10 cellular contexts compared by ENCODE assay signal in genomic region chr15:58369261-58369699, GRCh38.
DNase-seq lines count a peak whose midpoint lies in the region; ATAC-seq and TF ChIP-seq lines count a peak whose summit lies in the region.
"Had no signal": no experiment of that assay in that cellular context is flagged by ENCODE, and none has a peak within 500 bp of the region (broad histone marks: within the 10 kb centered on the region; RNA-seq: fewer than 3 reads in every experiment).

No MANE protein-coding gene starts in this region.

- no peak overlapping the region for H2BK15ac ChIP-seq in H9 (ENCODE audit: low read depth, low read length)

- peaks cover 9% of the 10 kb centered on the region for H3K9me3 Mint-ChIP-seq in activated naive CD4-positive, alpha-beta T cell treated with anti-CD3 and anti-CD28 coated beads for 36 hours
- peaks cover 28 to 33% of the 10 kb centered on the region in 2 experiments for H3K9me3 Mint-ChIP-seq in H9
- H3K9me3 Mint-ChIP-seq in GM23338: peaks cover 21% of the 10 kb centered on the region; the same call in 2 of the 3 replicates

- no peak overlapping the region for H3K14ac ChIP-seq in H9 (ENCODE audit: insufficient read depth, low read length)

- peak overlapping the region; percentile 15; the same call in 1 of the 2 replicates for H3K4me3 ChIP-seq in WI38 (ENCODE audit: low read depth, low read length)
- H3K4me3 ChIP-seq in GM23338: no peak overlapping the region
- H3K4me3 ChIP-seq: BLaER1 treated with 17β-estradiol and CSF1 and Interleukin-3, amounts not matched to agents 10 nM and 100 nM had no signal

- CTCF ChIA-PET in activated naive CD4-positive, alpha-beta T cell treated with anti-CD3 and anti-CD28 coated beads for 36 hours (lab: Charles Lee): interaction anchor here (0.6 to 1.4 kb wide), 6 partner anchors 9 to 203 kb away, joined by 3 to 7 read pairs (median 3); no protein-coding TSS in a partner anchor

- H3K27me3 ChIP-seq in H9 (ENCODE audit: insufficient read depth, low read length) (no peaks in the 10 kb centered on the region), GM23338 (ENCODE audit: insufficient read depth) (no peaks in the 10 kb centered on the region)
- H3K27me3 ChIP-seq: BLaER1 treated with 17β-estradiol and CSF1 and Interleukin-3, amounts not matched to agents 10 nM and 100 nM had no signal

- no peak overlapping the region for H3K9ac ChIP-seq in H9 (ENCODE audit: extremely low read depth, insufficient read length, low read length)
- H3K9ac ChIP-seq: BLaER1 treated with 17β-estradiol and CSF1 and Interleukin-3, amounts not matched to agents 10 nM and 100 nM had no signal

- H3K18ac ChIP-seq in H9 (ENCODE audit: insufficient read length, low read depth, low read length): no peak overlapping the region

- no peak overlapping the region for H3K27ac Mint-ChIP-seq in activated naive CD4-positive, alpha-beta T cell treated with anti-CD3 and anti-CD28 coated beads for 36 hours
- H3K27ac Mint-ChIP-seq in H9: no peak overlapping the region; a peak in 1 of 7 replicates
- H3K27ac Mint-ChIP-seq in GM23338: no peak overlapping the region

- no peaks in the 10 kb centered on the region for H3K79me1 ChIP-seq in H9 (ENCODE audit: insufficient read depth, low read depth, low read length, poor library complexity, severe bottlenecking)

- no peak overlapping the region for H3K4me2 ChIP-seq in H9 (ENCODE audit: insufficient read depth, insufficient read length, low read length)
- H3K4me2 ChIP-seq in GM23338: no peak overlapping the region
- H3K4me2 ChIP-seq: BLaER1 treated with 17β-estradiol and CSF1 and Interleukin-3, amounts not matched to agents 10 nM and 100 nM had no signal

- H4K8ac ChIP-seq in H9 (replicated peaks; ENCODE audit: insufficient read length, low read depth, low read length): no peak overlapping the region

- peak; percentile 37 for DNase-seq in activated naive CD4-positive, alpha-beta T cell treated with anti-CD3 and anti-CD28 coated beads for 36 hours
- no peak for DNase-seq in activated naive CD4-positive, alpha-beta T cell treated with anti-CD3 and anti-CD28 coated beads, Interleukin-2, amount 50 U/mL, for 16 hours
- DNase-seq in hepatic stellate cell (ENCODE audit: low spot score) (peak; percentile 22), H9 (no peak), GM23338 (ENCODE audit: low spot score) (no peak), HuH-7 (ENCODE audit: low spot score) (no peak)

- H3K36me3 ChIP-seq in GM23338 (ENCODE audit: insufficient read depth): no peaks in the 10 kb centered on the region
- H3K36me3 ChIP-seq: BLaER1 treated with 17β-estradiol and CSF1 and Interleukin-3, amounts not matched to agents 10 nM and 100 nM had no signal

- H2AFZ ChIP-seq in H9 (ENCODE audit: low read length): no peak overlapping the region
- H2AFZ ChIP-seq in GM23338: no peak overlapping the region

- peaks cover 2% of the 10 kb centered on the region for H3K27me3 Mint-ChIP-seq in activated naive CD4-positive, alpha-beta T cell treated with anti-CD3 and anti-CD28 coated beads for 36 hours (ENCODE audit: low read depth)
- H3K27me3 Mint-ChIP-seq in H9 (ENCODE audit: low read depth) (peaks cover 4% of the 10 kb centered on the region), GM23338 (ENCODE audit: insufficient read depth, low read depth, poor library complexity) (peaks cover 2% of the 10 kb centered on the region)

- H3K23ac ChIP-seq in H9 (ENCODE audit: insufficient read length, low read depth, low read length): no peak overlapping the region

- H3K56ac ChIP-seq in H9 (ENCODE audit: insufficient read length, low read depth, low read length): no peak overlapping the region

- TF ChIP-seq CTCF in WI38 (IDR thresholded peaks at IDR 0.05; ENCODE audit: low read depth, low read length) (no peak), H9 (conservative IDR thresholded peaks at IDR 0.05) (no peak), GM23338 (conservative IDR thresholded peaks at IDR 0.05; ENCODE audit: low read depth in 2 of 2) (no peak)

- ATAC-seq in HG02571 (IDR thresholded peaks at IDR 0.05; ENCODE audit: unreplicated experiment) (no peak), GM23338 (no peak)
- ATAC-seq: Panc1 had no signal

- no CpG with 5 or more reads among the region's 5 CpGs for WGBS in H9 (ENCODE audit: extremely low coverage, insufficient read length, low lambda C conversion rate)

- no peaks in the 10 kb centered on the region for H4K20me1 ChIP-seq in H9 (ENCODE audit: control insufficient read depth, insufficient read depth, insufficient read length)
- H4K20me1 ChIP-seq in GM23338 (replicated peaks; ENCODE audit: insufficient read depth): no peaks in the 10 kb centered on the region
- H4K20me1 ChIP-seq: BLaER1 treated with 17β-estradiol and CSF1 and Interleukin-3, amounts not matched to agents 10 nM and 100 nM had no signal

- H3K4me3 Mint-ChIP-seq in activated naive CD4-positive, alpha-beta T cell treated with anti-CD3 and anti-CD28 coated beads for 36 hours: peak overlapping the region; percentile 49
- no peak overlapping the region for H3K4me3 Mint-ChIP-seq in H9
- H3K4me3 Mint-ChIP-seq in GM23338: no peak overlapping the region

- intact Hi-C loops in activated naive CD4-positive, alpha-beta T cell treated with anti-CD3 and anti-CD28 coated beads for 36 hours (cut with micrococcal nuclease): no loop called here

- peaks cover 7% of the 10 kb centered on the region for H3K4me1 Mint-ChIP-seq in activated naive CD4-positive, alpha-beta T cell treated with anti-CD3 and anti-CD28 coated beads for 36 hours (ENCODE audit: low read depth)
- H3K4me1 Mint-ChIP-seq in H9 (no peaks in the 10 kb centered on the region), GM23338 (no peaks in the 10 kb centered on the region)

- no peak overlapping the region for H2BK12ac ChIP-seq in H9 (ENCODE audit: insufficient read length, low read depth, low read length)

- no peak overlapping the region for H3K4ac ChIP-seq in H9 (ENCODE audit: low read depth, low read length)

- H4K91ac ChIP-seq in H9 (ENCODE audit: insufficient read length, low read depth, low read length): no peak overlapping the region

- H3K79me2 ChIP-seq in H9 (ENCODE audit: insufficient read depth, low read length) (no peaks in the 10 kb centered on the region), GM23338 (replicated peaks; ENCODE audit: insufficient read depth) (no peaks in the 10 kb centered on the region)

- no peak overlapping the region for H2AK5ac ChIP-seq in H9 (ENCODE audit: insufficient read length, low read length)

- H3T11ph ChIP-seq in H9 (ENCODE audit: low read length): no peak overlapping the region

- H3K27ac ChIP-seq in H9 (ENCODE audit: insufficient read length, low read depth, low read length) (no peak overlapping the region), GM23338 (ENCODE audit: low read depth) (no peak overlapping the region)
- H3K27ac ChIP-seq: BLaER1 treated with 17β-estradiol and CSF1 and Interleukin-3, amounts not matched to agents 10 nM and 100 nM had no signal

- peaks cover 1% of the 10 kb centered on the region for H3K36me3 Mint-ChIP-seq in activated naive CD4-positive, alpha-beta T cell treated with anti-CD3 and anti-CD28 coated beads for 36 hours (ENCODE audit: low read depth)
- peaks cover 6 to 15% (median 13%) of the 10 kb centered on the region in 3 experiments; a peak in 5 of 7 replicates for H3K36me3 Mint-ChIP-seq in H9 (ENCODE audit: insufficient read depth in 1 of 3, low read depth in 3 of 3)
- H3K36me3 Mint-ChIP-seq in GM23338 (ENCODE audit: low read depth): peaks cover 14% of the 10 kb centered on the region; the same call in 2 of the 3 replicates

- H3K4me1 ChIP-seq in H9 (ENCODE audit: insufficient read depth, low read length): no peaks in the 10 kb centered on the region
- no peaks in the 10 kb centered on the region for H3K4me1 ChIP-seq in GM23338 (ENCODE audit: insufficient read depth)
- H3K4me1 ChIP-seq: BLaER1 treated with 17β-estradiol and CSF1 and Interleukin-3, amounts not matched to agents 10 nM and 100 nM had no signal

- H3K9me2 ChIP-seq in GM23338 (ENCODE audit: insufficient read depth): 0 out of 2 replicates have a peak, but pooled peaks cover 5% of the 10 kb centered on the region

- H2BK120ac ChIP-seq in H9 (ENCODE audit: low read depth, low read length, poor library complexity, severe bottlenecking): no peak overlapping the region

- H3K9me3 ChIP-seq in H9 (ENCODE audit: control insufficient read depth, low read depth, low read length): peaks cover 6% of the 10 kb centered on the region

- H3K23me2 ChIP-seq in H9 (ENCODE audit: insufficient read length, low read depth, low read length, poor library complexity, severe bottlenecking): no peaks in the 10 kb centered on the region

- H4K5ac ChIP-seq in H9 (ENCODE audit: insufficient read length, low read depth, low read length): no peak overlapping the region

- no peaks in the 10 kb centered on the region for H3F3A ChIP-seq in GM23338 (replicated peaks; ENCODE audit: low read depth)

- no peak overlapping the region for H2BK20ac ChIP-seq in H9 (ENCODE audit: low read depth, low read length, poor library complexity, severe bottlenecking)

- H2BK5ac ChIP-seq in H9 (ENCODE audit: insufficient read length, low read length): no peak overlapping the region

TF ChIP-seq in GM23338, 12 proteins besides CTCF, POLR2A, EP300 and RAD21 (continues in another document):
- TF ChIP-seq REST (IDR thresholded peaks at IDR 0.05; ENCODE audit: unreplicated experiment) (no peak), POLR2AphosphoS5 (IDR thresholded peaks at IDR 0.05; ENCODE audit: low read depth) (no peak), NANOG (IDR thresholded peaks at IDR 0.05; ENCODE audit: borderline replicate concordance) (no peak)

Comparison
In these comparisons a context has a peak if more than half of its experiments do, and no peak if none do; other contexts are left out.
1. DNase-seq: peak in activated naive CD4-positive, alpha-beta T cell treated with anti-CD3 and anti-CD28 coated beads for 36 hours (single experiment) and hepatic stellate cell (single experiment); none in activated naive CD4-positive, alpha-beta T cell treated with anti-CD3 and anti-CD28 coated beads, Interleukin-2, amount 50 U/mL, for 16 hours (single experiment), H9 (single experiment), GM23338 (single experiment) and HuH-7 (single experiment).